Comparison of ENCODE assay signal across 18 cellular contexts in the genomic region with DNA sequence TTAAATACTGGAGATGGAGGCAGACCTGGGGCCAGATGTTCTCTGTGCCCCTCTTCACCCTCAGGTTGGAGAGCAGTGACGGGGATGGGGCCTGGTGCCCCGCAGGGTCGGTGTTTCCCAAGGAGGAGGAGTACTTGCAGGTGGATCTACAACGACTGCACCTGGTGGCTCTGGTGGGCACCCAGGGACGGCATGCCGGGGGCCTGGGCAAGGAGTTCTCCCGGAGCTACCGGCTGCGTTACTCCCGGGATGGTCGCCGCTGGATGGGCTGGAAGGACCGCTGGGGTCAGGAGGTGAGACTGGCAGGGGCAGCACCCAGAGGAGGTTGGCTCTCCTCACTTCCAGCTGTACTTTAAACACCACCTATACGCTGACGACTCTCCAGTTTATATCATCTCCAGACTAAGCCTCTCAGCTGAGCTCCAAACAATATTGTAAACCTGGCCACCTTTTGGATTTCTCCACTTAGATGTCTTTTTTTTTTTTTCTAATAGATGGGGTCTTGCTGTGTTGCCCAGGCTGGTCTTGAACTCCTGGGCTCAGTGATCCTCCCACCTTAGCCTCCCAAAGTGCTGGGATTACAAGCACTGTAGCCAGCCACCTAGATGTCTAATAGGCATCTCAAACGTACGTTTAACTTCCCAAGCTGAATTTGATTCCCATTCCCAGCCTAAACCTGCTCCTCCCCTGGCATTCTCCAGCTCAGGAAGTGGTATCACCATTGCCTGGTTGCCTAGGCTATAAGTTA. TPM values are rescaled to one million over a fixed set of nuclear protein-coding genes. Genes with fewer than 3 reads are reported as not detected.
DNase-seq lines count a peak whose midpoint lies in the region; ATAC-seq and TF ChIP-seq lines count a peak whose summit lies in the region.
"Had no signal": no experiment of that assay in that cellular context is flagged by ENCODE, and none has a peak within 500 bp of the region (broad histone marks: within the 10 kb centered on the region; RNA-seq: fewer than 3 reads in every experiment).

No MANE protein-coding gene starts in this region.

- no peak for TF ChIP-seq POLR2A in erythroblast (IDR thresholded peaks at IDR 0.05; ENCODE audit: low read length)

- no peaks in the 10 kb centered on the region for H3K9me3 Mint-ChIP-seq in activated naive CD8-positive, alpha-beta T cell treated with anti-CD3 and anti-CD28 coated beads, Interleukin-2, amount 10 ng/mL, durations not matched to agents 7 days and 5 days
- H3K9me3 Mint-ChIP-seq in activated naive CD8-positive, alpha-beta T cell treated with anti-CD3 and anti-CD28 coated beads for 36 hours: no peaks in the 10 kb centered on the region
- H3K9me3 Mint-ChIP-seq in mesothelial cell of epicardium (no peaks in the 10 kb centered on the region), type B pancreatic cell (no peaks in the 10 kb centered on the region)
- no peaks in the 10 kb centered on the region for H3K9me3 Mint-ChIP-seq in activated T-cell treated with anti-CD3 and anti-CD28 coated beads, Interleukin-2, amount 50 U/mL, for 4 hours
- H3K9me3 Mint-ChIP-seq: CD4-positive, alpha-beta memory T cell; naive thymus-derived CD8-positive, alpha-beta T cell had no signal

- H3K27ac Mint-ChIP-seq in activated naive CD8-positive, alpha-beta T cell treated with anti-CD3 and anti-CD28 coated beads, Interleukin-2, amount 10 ng/mL, durations not matched to agents 7 days and 5 days: no peak overlapping the region
- no peak overlapping the region for H3K27ac Mint-ChIP-seq in activated naive CD8-positive, alpha-beta T cell treated with anti-CD3 and anti-CD28 coated beads for 36 hours
- H3K27ac Mint-ChIP-seq in mesothelial cell of epicardium: peak overlapping the region; percentile 72
- peak overlapping the region; percentile 78 for H3K27ac Mint-ChIP-seq in type B pancreatic cell

- DNase-seq in activated naive CD8-positive, alpha-beta T cell treated with anti-CD3 and anti-CD28 coated beads, Interleukin-2, amount 10 ng/mL, durations not matched to agents 7 days and 5 days: peak; percentile 18
- DNase-seq in activated naive CD8-positive, alpha-beta T cell treated with anti-CD3 and anti-CD28 coated beads for 36 hours: no peak
- DNase-seq in mesothelial cell of epicardium (ENCODE audit: low spot score in 2 of 2, unreplicated experiment in 2 of 2): no peak
- no peak for DNase-seq in type B pancreatic cell (ENCODE audit: extremely low spot score, unreplicated experiment)
- no peak for DNase-seq in activated T-cell treated with anti-CD3 and anti-CD28 coated beads, Interleukin-2, amount 50 U/mL, for 4 hours
- DNase-seq in erythroblast (lab: John Stamatoyannopoulos, UW): no peak
- DNase-seq: activated naive CD4-positive, alpha-beta T cell; CD4-positive, alpha-beta memory T cell; effector CD4-positive, alpha-beta T cell; left ventricle myocardium superior; naive thymus-derived CD8-positive, alpha-beta T cell; NCI-H1694 treated with DMSO at 0.1 percent for 48 hours; NCI-H510A; sigmoid colon; stimulated activated CD4-positive, alpha-beta T cell treated with anti-CD3 and anti-CD28 coated beads, Interleukin-4, amount 100 ng/mL, for 24 hours had no signal

- no peak for ATAC-seq in activated naive CD8-positive, alpha-beta T cell treated with anti-CD3 and anti-CD28 coated beads, Interleukin-2, amount 10 ng/mL, durations not matched to agents 7 days and 5 days (ENCODE audit: low read depth)
- no peak for ATAC-seq in activated T-cell treated with anti-CD3 and anti-CD28 coated beads, Interleukin-2, amount 50 U/mL, for 4 hours
- ATAC-seq: left ventricle myocardium superior; naive thymus-derived CD8-positive, alpha-beta T cell; PC-3 had no signal

- H3K36me3 Mint-ChIP-seq in activated naive CD8-positive, alpha-beta T cell treated with anti-CD3 and anti-CD28 coated beads, Interleukin-2, amount 10 ng/mL, durations not matched to agents 7 days and 5 days: no peaks in the 10 kb centered on the region
- no peaks in the 10 kb centered on the region for H3K36me3 Mint-ChIP-seq in activated naive CD8-positive, alpha-beta T cell treated with anti-CD3 and anti-CD28 coated beads for 36 hours
- peaks cover 18% of the 10 kb centered on the region for H3K36me3 Mint-ChIP-seq in mesothelial cell of epicardium
- H3K36me3 Mint-ChIP-seq in type B pancreatic cell: peaks cover 21% of the 10 kb centered on the region
- peaks cover 8% of the 10 kb centered on the region for H3K36me3 Mint-ChIP-seq in activated T-cell treated with anti-CD3 and anti-CD28 coated beads, Interleukin-2, amount 50 U/mL, for 4 hours (ENCODE audit: insufficient read depth)

- TF ChIP-seq CTCF in mesothelial cell of epicardium (IDR thresholded peaks at IDR 0.05; ENCODE audit: unreplicated experiment) (no peak), type B pancreatic cell (conservative IDR thresholded peaks at IDR 0.05) (no peak)

- POLR2A ChIA-PET in activated naive CD8-positive, alpha-beta T cell treated with anti-CD3 and anti-CD28 coated beads, Interleukin-2, amount 10 ng/mL, durations not matched to agents 7 days and 5 days (lab: Charles Lee): no interaction called here

- H3K27me3 Mint-ChIP-seq in activated naive CD8-positive, alpha-beta T cell treated with anti-CD3 and anti-CD28 coated beads, Interleukin-2, amount 10 ng/mL, durations not matched to agents 7 days and 5 days: no peaks in the 10 kb centered on the region
- no peaks in the 10 kb centered on the region for H3K27me3 Mint-ChIP-seq in activated naive CD8-positive, alpha-beta T cell treated with anti-CD3 and anti-CD28 coated beads for 36 hours
- H3K27me3 Mint-ChIP-seq in mesothelial cell of epicardium (ENCODE audit: low read depth): no peaks in the 10 kb centered on the region
- no peaks in the 10 kb centered on the region for H3K27me3 Mint-ChIP-seq in type B pancreatic cell
- H3K27me3 Mint-ChIP-seq in activated T-cell treated with anti-CD3 and anti-CD28 coated beads, Interleukin-2, amount 50 U/mL, for 4 hours (ENCODE audit: low read depth): no peaks in the 10 kb centered on the region
- H3K27me3 Mint-ChIP-seq: CD4-positive, alpha-beta memory T cell; naive thymus-derived CD8-positive, alpha-beta T cell had no signal

- peaks cover 14% of the 10 kb centered on the region for H3K4me1 Mint-ChIP-seq in activated naive CD8-positive, alpha-beta T cell treated with anti-CD3 and anti-CD28 coated beads, Interleukin-2, amount 10 ng/mL, durations not matched to agents 7 days and 5 days
- H3K4me1 Mint-ChIP-seq in activated naive CD8-positive, alpha-beta T cell treated with anti-CD3 and anti-CD28 coated beads for 36 hours: peaks cover 23% of the 10 kb centered on the region
- peaks cover 39% of the 10 kb centered on the region for H3K4me1 Mint-ChIP-seq in mesothelial cell of epicardium
- peaks cover 43% of the 10 kb centered on the region for H3K4me1 Mint-ChIP-seq in type B pancreatic cell (ENCODE audit: unreplicated experiment)
- peaks cover 21% of the 10 kb centered on the region for H3K4me1 Mint-ChIP-seq in activated T-cell treated with anti-CD3 and anti-CD28 coated beads, Interleukin-2, amount 50 U/mL, for 4 hours (ENCODE audit: low read depth)

- H3K4me3 Mint-ChIP-seq in activated naive CD8-positive, alpha-beta T cell treated with anti-CD3 and anti-CD28 coated beads, Interleukin-2, amount 10 ng/mL, durations not matched to agents 7 days and 5 days: no peak overlapping the region
- H3K4me3 Mint-ChIP-seq in activated naive CD8-positive, alpha-beta T cell treated with anti-CD3 and anti-CD28 coated beads for 36 hours: no peak overlapping the region
- no peak overlapping the region for H3K4me3 Mint-ChIP-seq in mesothelial cell of epicardium
- no peak overlapping the region for H3K4me3 Mint-ChIP-seq in type B pancreatic cell
- no peak overlapping the region for H3K4me3 Mint-ChIP-seq in activated T-cell treated with anti-CD3 and anti-CD28 coated beads, Interleukin-2, amount 50 U/mL, for 4 hours
- H3K4me3 Mint-ChIP-seq: CD4-positive, alpha-beta memory T cell; naive thymus-derived CD8-positive, alpha-beta T cell had no signal

RNA-seq across cellular contexts. Expression of gene DDR1, which starts 5.0 kb away (rescaled TPM):
- total RNA-seq in activated naive CD8-positive, alpha-beta T cell treated with anti-CD3 and anti-CD28 coated beads, Interleukin-2, amount 10 ng/mL, durations not matched to agents 7 days and 5 days: 10 to 100 TPM; 10.9 to 11.3 TPM
- total RNA-seq in activated naive CD8-positive, alpha-beta T cell treated with anti-CD3 and anti-CD28 coated beads for 36 hours: 10 to 100 TPM; 12.0 to 13.7 TPM
- total RNA-seq in mesothelial cell of epicardium (344 to 351 TPM (median 349 TPM) in 3 replicates), type B pancreatic cell (ENCODE audit: low replicate concordance) (197 and 315 TPM in 2 replicates)
- total RNA-seq in activated T-cell treated with anti-CD3 and anti-CD28 coated beads, Interleukin-2, amount 50 U/mL, for 4 hours: 10 to 100 TPM; 13.9 to 23.1 (median 14.2) TPM

RNA-seq across cellular contexts. Expression of gene GTF2H4, which starts 18.7 kb away (rescaled TPM):
- 10 to 100 TPM; 26.7 to 36.2 TPM for total RNA-seq in activated naive CD8-positive, alpha-beta T cell treated with anti-CD3 and anti-CD28 coated beads, Interleukin-2, amount 10 ng/mL, durations not matched to agents 7 days and 5 days
- 10 to 100 TPM; 44.5 to 46.4 TPM for total RNA-seq in activated naive CD8-positive, alpha-beta T cell treated with anti-CD3 and anti-CD28 coated beads for 36 hours
- 62.1 to 65.4 TPM (median 62.2 TPM) in 3 replicates for total RNA-seq in mesothelial cell of epicardium
- total RNA-seq in type B pancreatic cell (ENCODE audit: low replicate concordance): 40.8 and 78.7 TPM in 2 replicates
- total RNA-seq in activated T-cell treated with anti-CD3 and anti-CD28 coated beads, Interleukin-2, amount 50 U/mL, for 4 hours: 10 to 100 TPM; 69.6 to 74.0 (median 73.8) TPM

RNA-seq across cellular contexts. Expression of gene VARS2, which starts 24.7 kb away (rescaled TPM):
- 10 to 100 TPM; 38.0 to 43.1 TPM for total RNA-seq in activated naive CD8-positive, alpha-beta T cell treated with anti-CD3 and anti-CD28 coated beads, Interleukin-2, amount 10 ng/mL, durations not matched to agents 7 days and 5 days
- 10 to 100 TPM; 79.5 to 80.9 TPM for total RNA-seq in activated naive CD8-positive, alpha-beta T cell treated with anti-CD3 and anti-CD28 coated beads for 36 hours
- 62.1 to 70.6 TPM (median 67.4 TPM) in 3 replicates for total RNA-seq in mesothelial cell of epicardium
- 43.8 and 79.4 TPM in 2 replicates for total RNA-seq in type B pancreatic cell (ENCODE audit: low replicate concordance)
- 10 to 100 TPM; 73.6 to 95.1 (median 79.3) TPM for total RNA-seq in activated T-cell treated with anti-CD3 and anti-CD28 coated beads, Interleukin-2, amount 50 U/mL, for 4 hours

RNA-seq across cellular contexts. Expression of gene SFTA2, which starts 42.7 kb away (rescaled TPM):
- total RNA-seq in activated naive CD8-positive, alpha-beta T cell treated with anti-CD3 and anti-CD28 coated beads, Interleukin-2, amount 10 ng/mL, durations not matched to agents 7 days and 5 days: not detected
- total RNA-seq in activated naive CD8-positive, alpha-beta T cell treated with anti-CD3 and anti-CD28 coated beads for 36 hours: not detected
- not detected in 3 replicates for total RNA-seq in mesothelial cell of epicardium
- 2.7 and 3.6 TPM in 2 replicates for total RNA-seq in type B pancreatic cell (ENCODE audit: low replicate concordance)
- under 1 TPM in 1 of 3 donors, not detected in 2; 0.28 TPM for total RNA-seq in activated T-cell treated with anti-CD3 and anti-CD28 coated beads, Interleukin-2, amount 50 U/mL, for 4 hours
- total RNA-seq: A673; activated CD8-positive, alpha-beta memory T cell treated with anti-CD3 and anti-CD28 coated beads for 36 hours; left ventricle myocardium superior; naive thymus-derived CD8-positive, alpha-beta T cell; PC-3; sigmoid colon had no signal

RNA-seq across cellular contexts. Expression of gene MUCL3, which starts 51.5 kb away (rescaled TPM):
- total RNA-seq in activated naive CD8-positive, alpha-beta T cell treated with anti-CD3 and anti-CD28 coated beads, Interleukin-2, amount 10 ng/mL, durations not matched to agents 7 days and 5 days: not detected
- not detected for total RNA-seq in activated naive CD8-positive, alpha-beta T cell treated with anti-CD3 and anti-CD28 coated beads for 36 hours
- total RNA-seq in mesothelial cell of epicardium (not detected in 3 replicates), type B pancreatic cell (ENCODE audit: low replicate concordance) (0.31 and 3.5 TPM in 2 replicates)
- total RNA-seq in activated T-cell treated with anti-CD3 and anti-CD28 coated beads, Interleukin-2, amount 50 U/mL, for 4 hours: under 1 TPM in 1 of 3 donors, not detected in 2; 0.03 TPM
- total RNA-seq: A673; activated CD8-positive, alpha-beta memory T cell treated with anti-CD3 and anti-CD28 coated beads for 36 hours; CD4-positive, alpha-beta memory T cell; left ventricle myocardium superior; naive thymus-derived CD8-positive, alpha-beta T cell; sigmoid colon had no signal

Comparison
In these comparisons a context has a peak if more than half of its experiments do, and no peak if none do; other contexts are left out.
1. H3K27ac Mint-ChIP-seq: peak in mesothelial cell of epicardium (single experiment) and type B pancreatic cell (single experiment); none in activated naive CD8-positive, alpha-beta T cell treated with anti-CD3 and anti-CD28 coated beads, Interleukin-2, amount 10 ng/mL, durations not matched to agents 7 days and 5 days (single experiment) and activated naive CD8-positive, alpha-beta T cell treated with anti-CD3 and anti-CD28 coated beads for 36 hours (single experiment).